ENCODE assay signal across 13 cellular contexts in genomic region chr7:27170494-27170811, GRCh38. TPM values are rescaled to one million over a fixed set of nuclear protein-coding genes. Genes with fewer than 3 reads are reported as not detected.
DNase-seq lines count a peak whose midpoint lies in the region; TF ChIP-seq lines count a peak whose summit lies in the region.
"Had no signal": no experiment of that assay in that cellular context is flagged by ENCODE, and none has a peak within 500 bp of the region (broad histone marks: within the 10 kb centered on the region; RNA-seq: fewer than 3 reads in every experiment).

No MANE protein-coding gene starts in this region.

- in situ Hi-C loops in astrocyte of the spinal cord (cut with HindIII; ENCODE audit: low sequenced_read_pairs): loop anchor here (25.0 kb wide), 1 partner anchor 783 kb away; no protein-coding TSS in a partner anchor
- in situ Hi-C loops in transverse colon (cut with MboI; ENCODE audit: low pct_ligation_motif_present in 1 of 4, low pct_unique_long_range_greater_than_20kb in 1 of 4, low sequenced_read_pairs in 3 of 4): loop anchor here in 3 of 4 donors (25.0 kb wide), 3 partner anchors 808 to 1308 kb away; no protein-coding TSS in a partner anchor

- no peak for TF ChIP-seq EP300 in transverse colon (IDR thresholded peaks at IDR 0.05; ENCODE audit: low read depth)

- peaks cover 7% of the 10 kb centered on the region for H3K36me3 ChIP-seq in muscle layer of colon (ENCODE audit: insufficient read depth, low read length)
- H3K36me3 ChIP-seq in transverse colon: no peaks in the 10 kb centered on the region
- H3K36me3 ChIP-seq in WERI-Rb-1: no peaks in the 10 kb centered on the region

- no peak for TF ChIP-seq POLR2A in transverse colon (IDR thresholded peaks at IDR 0.05)

- H3K9me3 Mint-ChIP-seq in activated T-helper 1 cell treated with anti-CD3 and anti-CD28 coated beads, Interleukin-12 subunit alpha, Interleukin-12 subunit beta, Interleukin-2, Interleukin-4 antibody, amounts not matched to agents 30 ng/mL and 10 ng/mL and 1 ng/mL, durations not matched to agents 14 hours and 24 hours and 36 hours: no peaks in the 10 kb centered on the region
- H3K9me3 Mint-ChIP-seq: activated T-cell treated with anti-CD3 and anti-CD28 coated beads, Interleukin-2, amount 50 U/mL, for 24 hours had no signal

- no peak overlapping the region for H3K4me3 Mint-ChIP-seq in activated T-helper 1 cell treated with anti-CD3 and anti-CD28 coated beads, Interleukin-12 subunit alpha, Interleukin-12 subunit beta, Interleukin-2, Interleukin-4 antibody, amounts not matched to agents 30 ng/mL and 10 ng/mL and 1 ng/mL, durations not matched to agents 14 hours and 24 hours and 36 hours
- H3K4me3 Mint-ChIP-seq: activated T-cell treated with anti-CD3 and anti-CD28 coated beads, Interleukin-2, amount 50 U/mL, for 24 hours had no signal

- peak overlapping the region; percentile 83 for H3K9ac ChIP-seq in muscle layer of colon (ENCODE audit: low read length)

- peaks cover 8% of the 10 kb centered on the region for H3K4me1 ChIP-seq in muscle layer of colon (ENCODE audit: insufficient read depth, low read length)
- peaks cover 0 to 40% (median 22%) of the 10 kb centered on the region in 4 donors for H3K4me1 ChIP-seq in transverse colon

- H3K4me3 ChIP-seq in astrocyte of the spinal cord (ENCODE audit: low read depth, low read length) (peak overlapping the region; percentile 22), muscle layer of colon (ENCODE audit: low read depth in 1 of 2, low read length in 2 of 2) (peak overlapping the region; percentile 67 to 74), transverse colon (peak overlapping the region; percentile 58 to 69 (median 64)), WERI-Rb-1 (ENCODE audit: low read depth, low read length) (no peak overlapping the region)
- H3K4me3 ChIP-seq: SJCRH30 had no signal

- H3K27me3 ChIP-seq in muscle layer of colon (ENCODE audit: control insufficient read depth in 1 of 2, insufficient read depth in 2 of 2, low read length in 2 of 2) (peaks cover 0 to 18% of the 10 kb centered on the region in 2 donors), transverse colon (peaks cover 65% of the 10 kb centered on the region), WERI-Rb-1 (ENCODE audit: insufficient read depth, low read depth, severe bottlenecking) (peaks cover 82% of the 10 kb centered on the region)
- H3K27me3 ChIP-seq: SJCRH30 had no signal

- H3K36me3 Mint-ChIP-seq in activated T-helper 1 cell treated with anti-CD3 and anti-CD28 coated beads, Interleukin-12 subunit alpha, Interleukin-12 subunit beta, Interleukin-2, Interleukin-4 antibody, amounts not matched to agents 30 ng/mL and 10 ng/mL and 1 ng/mL, durations not matched to agents 14 hours and 24 hours and 36 hours (ENCODE audit: low read depth): peaks cover 4% of the 10 kb centered on the region

- TF ChIP-seq CTCF in astrocyte of the spinal cord (IDR thresholded peaks at IDR 0.05; ENCODE audit: low read depth, low read length) (no peak), transverse colon (IDR thresholded peaks at IDR 0.05) (no peak), WERI-Rb-1 (IDR thresholded peaks at IDR 0.05; ENCODE audit: low read depth, low read length) (no peak)

- peaks cover 12% of the 10 kb centered on the region for H3K4me1 Mint-ChIP-seq in activated T-helper 1 cell treated with anti-CD3 and anti-CD28 coated beads, Interleukin-12 subunit alpha, Interleukin-12 subunit beta, Interleukin-2, Interleukin-4 antibody, amounts not matched to agents 30 ng/mL and 10 ng/mL and 1 ng/mL, durations not matched to agents 14 hours and 24 hours and 36 hours (ENCODE audit: low read depth)

- 10 to 11% methylated on average over 5 of the region's 5 CpGs for WGBS in transverse colon (ENCODE audit: low coverage in 1 of 2), 2 donors

- H3K27ac Mint-ChIP-seq in activated T-helper 1 cell treated with anti-CD3 and anti-CD28 coated beads, Interleukin-12 subunit alpha, Interleukin-12 subunit beta, Interleukin-2, Interleukin-4 antibody, amounts not matched to agents 30 ng/mL and 10 ng/mL and 1 ng/mL, durations not matched to agents 14 hours and 24 hours and 36 hours: no peak overlapping the region

- H3K9me3 ChIP-seq in muscle layer of colon (ENCODE audit: low read length) (no peaks in the 10 kb centered on the region), transverse colon (no peaks in the 10 kb centered on the region), WERI-Rb-1 (ENCODE audit: severe bottlenecking) (peaks cover 17% of the 10 kb centered on the region)
- H3K9me3 ChIP-seq: SJCRH30 had no signal

- intact Hi-C loops in transverse colon (cut with DNase I; ENCODE audit: low total_unique reads): no loop called here
- intact Hi-C loops in activated T-helper 1 cell treated with anti-CD3 and anti-CD28 coated beads, Interleukin-12 subunit alpha, Interleukin-12 subunit beta, Interleukin-2, Interleukin-4 antibody, amounts not matched to agents 30 ng/mL and 10 ng/mL and 1 ng/mL, durations not matched to agents 14 hours and 24 hours and 36 hours (cut with micrococcal nuclease): no loop called here

- peaks cover 65% of the 10 kb centered on the region for H3K27me3 Mint-ChIP-seq in activated T-helper 1 cell treated with anti-CD3 and anti-CD28 coated beads, Interleukin-12 subunit alpha, Interleukin-12 subunit beta, Interleukin-2, Interleukin-4 antibody, amounts not matched to agents 30 ng/mL and 10 ng/mL and 1 ng/mL, durations not matched to agents 14 hours and 24 hours and 36 hours (ENCODE audit: insufficient read depth)

- H3K27ac ChIP-seq in muscle layer of colon (ENCODE audit: low read depth, low read length) (peak overlapping the region; percentile 100), transverse colon (peak overlapping the region; percentile 95 to 99 (median 98)), WERI-Rb-1 (no peak overlapping the region)
- H3K27ac ChIP-seq: SJCRH30 had no signal

- peak; percentile 47 for DNase-seq in activated CD8-positive, alpha-beta memory T cell treated with anti-CD3 and anti-CD28 coated beads for 24 hours
- no peak for DNase-seq in activated CD8-positive, alpha-beta memory T cell treated with anti-CD3 and anti-CD28 coated beads, Interleukin-2, amount 50 U/mL, for 4 hours
- DNase-seq in astrocyte of the spinal cord (ENCODE audit: low read depth, low spot score): no peak
- DNase-seq in transverse colon: no peak
- no peak for DNase-seq in NCI-H2196 (lab: John Stamatoyannopoulos, UW; ENCODE audit: unreplicated experiment)
- no peak for DNase-seq in WERI-Rb-1
- DNase-seq in activated T-helper 1 cell treated with anti-CD3 and anti-CD28 coated beads, Interleukin-12 subunit alpha, Interleukin-12 subunit beta, Interleukin-2, Interleukin-4 antibody, amounts not matched to agents 30 ng/mL and 10 ng/mL and 1 ng/mL, durations not matched to agents 14 hours and 24 hours and 36 hours (ENCODE audit: low spot score): no peak
- DNase-seq: NCI-H774, SJCRH30, small intestine had no signal

RNA-seq across cellular contexts. Expression of gene HOXA10, which starts 3.7 kb away (rescaled TPM):
- total RNA-seq in transverse colon: 10 to 100 TPM; 19.8 to 68.9 (median 36.4) TPM
- total RNA-seq in activated T-helper 1 cell treated with anti-CD3 and anti-CD28 coated beads, Interleukin-12 subunit alpha, Interleukin-12 subunit beta, Interleukin-2, Interleukin-4 antibody, amounts not matched to agents 30 ng/mL and 10 ng/mL and 1 ng/mL, durations not matched to agents 14 hours and 24 hours and 36 hours: not detected in 2 replicates
- total RNA-seq: bronchial epithelial cell had no signal

RNA-seq across cellular contexts. Expression of gene HOXA9, which starts 5.1 kb away (rescaled TPM):
- total RNA-seq in transverse colon: 100 to 1,000 TPM in 1 of 4 donors, 10 to 100 TPM in 3; 19.5 to 130 (median 50.6) TPM
- total RNA-seq in activated T-helper 1 cell treated with anti-CD3 and anti-CD28 coated beads, Interleukin-12 subunit alpha, Interleukin-12 subunit beta, Interleukin-2, Interleukin-4 antibody, amounts not matched to agents 30 ng/mL and 10 ng/mL and 1 ng/mL, durations not matched to agents 14 hours and 24 hours and 36 hours: not detected in 2 replicates
- total RNA-seq: bronchial epithelial cell had no signal

RNA-seq across cellular contexts. Expression of gene HOXA7, which starts 14.0 kb away (rescaled TPM):
- total RNA-seq in transverse colon: 10 to 100 TPM in 3 of 4 donors, 1 to 10 TPM in 1; 7.0 to 22.9 (median 12.8) TPM
- not detected in 2 replicates for total RNA-seq in activated T-helper 1 cell treated with anti-CD3 and anti-CD28 coated beads, Interleukin-12 subunit alpha, Interleukin-12 subunit beta, Interleukin-2, Interleukin-4 antibody, amounts not matched to agents 30 ng/mL and 10 ng/mL and 1 ng/mL, durations not matched to agents 14 hours and 24 hours and 36 hours
- total RNA-seq: bronchial epithelial cell had no signal

RNA-seq across cellular contexts. Expression of gene HOXA11, which starts 14.6 kb away (rescaled TPM):
- 10 to 100 TPM in 1 of 4 donors, 1 to 10 TPM in 3; 4.5 to 21.3 (median 7.7) TPM for total RNA-seq in transverse colon
- not detected in 2 replicates for total RNA-seq in activated T-helper 1 cell treated with anti-CD3 and anti-CD28 coated beads, Interleukin-12 subunit alpha, Interleukin-12 subunit beta, Interleukin-2, Interleukin-4 antibody, amounts not matched to agents 30 ng/mL and 10 ng/mL and 1 ng/mL, durations not matched to agents 14 hours and 24 hours and 36 hours
- total RNA-seq: bronchial epithelial cell had no signal

RNA-seq across cellular contexts. Expression of gene HOXA3, which starts 18.1 kb away (rescaled TPM):
- total RNA-seq in transverse colon: 10 to 100 TPM; 14.1 to 27.3 (median 15.7) TPM
- not detected in 2 replicates for total RNA-seq in activated T-helper 1 cell treated with anti-CD3 and anti-CD28 coated beads, Interleukin-12 subunit alpha, Interleukin-12 subunit beta, Interleukin-2, Interleukin-4 antibody, amounts not matched to agents 30 ng/mL and 10 ng/mL and 1 ng/mL, durations not matched to agents 14 hours and 24 hours and 36 hours
- total RNA-seq: bronchial epithelial cell had no signal

Comparison
In these comparisons a context has a peak if more than half of its experiments do, and no peak if none do; other contexts are left out.
1. RNA of gene HOXA10, which starts 3.7 kb away (total RNA-seq): 19.8 to 68.9 TPM in transverse colon; not detected in activated T-helper 1 cell treated with anti-CD3 and anti-CD28 coated beads, Interleukin-12 subunit alpha, Interleukin-12 subunit beta, Interleukin-2, Interleukin-4 antibody, amounts not matched to agents 30 ng/mL and 10 ng/mL and 1 ng/mL, durations not matched to agents 14 hours and 24 hours and 36 hours; every median in the first group is over 10 times any median in the second.
2. RNA of gene HOXA9, which starts 5.1 kb away (total RNA-seq): 19.5 to 130 TPM in transverse colon; not detected in activated T-helper 1 cell treated with anti-CD3 and anti-CD28 coated beads, Interleukin-12 subunit alpha, Interleukin-12 subunit beta, Interleukin-2, Interleukin-4 antibody, amounts not matched to agents 30 ng/mL and 10 ng/mL and 1 ng/mL, durations not matched to agents 14 hours and 24 hours and 36 hours; every median in the first group is over 10 times any median in the second.